In genomic region chr3:194315088-194315964, GRCh38 we compare ENCODE assay signal across 1 cellular context.
A peak's percentile ranks its signal among the peaks of the same experiment; 100 is the strongest.
TF ChIP-seq lines count a peak whose summit lies in the region.

No MANE protein-coding gene starts in this region.

TF ChIP-seq in HepG2, 621 proteins besides CTCF, POLR2A, EP300 and RAD21 (continued from another document):
- TF ChIP-seq TFE3 (CRISPR knock-in tag; IDR thresholded peaks at IDR 0.05) (0 out of 2 replicates have a peak, but pooled peaks have one; percentile 18), TFDP2 (CRISPR knock-in tag; IDR thresholded peaks at IDR 0.05) (peak; percentile 39; the same call in 1 of the 2 replicates), ZNF414 (CRISPR knock-in tag; IDR thresholded peaks at IDR 0.05) (0 out of 2 replicates have a peak, but pooled peaks have one; percentile 19), GATAD2A (CRISPR knock-in tag; IDR thresholded peaks at IDR 0.05) (0 out of 2 replicates have a peak, but pooled peaks have one; percentile 22), BHLHE40 (IDR thresholded peaks at IDR 0.05; ENCODE audit: low read length) (0 out of 2 replicates have a peak, but pooled peaks have one; percentile 22), ZNF550 (CRISPR knock-in tag; IDR thresholded peaks at IDR 0.05; ENCODE audit: borderline replicate concordance) (peak; percentile 40; the same call in 1 of the 2 replicates), NKX3-1 (CRISPR knock-in tag; IDR thresholded peaks at IDR 0.05) (no peak), ZNF468 (CRISPR knock-in tag; IDR thresholded peaks at IDR 0.05) (no peak), SOX6 (IDR thresholded peaks at IDR 0.05) (no peak), SOX6 (CRISPR knock-in tag; IDR thresholded peaks at IDR 0.05) (peak; percentile 55), TEAD3 (CRISPR knock-in tag; optimal IDR thresholded peaks at IDR 0.05; ENCODE audit: borderline replicate concordance) (peak; percentile 48), ZNF713 (CRISPR knock-in tag; IDR thresholded peaks at IDR 0.05) (peak; percentile 58; the same call in 1 of the 2 replicates), NR2F2 (IDR thresholded peaks at IDR 0.05; ENCODE audit: borderline replicate concordance, low read depth) (no peak), THYN1 (CRISPR knock-in tag; IDR thresholded peaks at IDR 0.05; ENCODE audit: borderline replicate concordance, low read depth) (no peak), HDAC1 (CRISPR knock-in tag; IDR thresholded peaks at IDR 0.05) (peak; percentile 55; the same call in 1 of the 2 replicates), ZNF782 (CRISPR knock-in tag; IDR thresholded peaks at IDR 0.05; ENCODE audit: borderline replicate concordance) (no peak), JDP2 (CRISPR knock-in tag; IDR thresholded peaks at IDR 0.05; ENCODE audit: borderline replicate concordance) (no peak), CEBPZ (IDR thresholded peaks at IDR 0.05; ENCODE audit: low read length) (no peak), NFE2 (CRISPR knock-in tag; IDR thresholded peaks at IDR 0.05) (no peak), ZNF547 (CRISPR knock-in tag; IDR thresholded peaks at IDR 0.05) (no peak), ZNF850 (CRISPR knock-in tag; conservative IDR thresholded peaks at IDR 0.05) (no peak), PITX1 (CRISPR knock-in tag; IDR thresholded peaks at IDR 0.05) (no peak), ZNF7 (CRISPR knock-in tag; IDR thresholded peaks at IDR 0.05) (no peak), EZH2 (conservative IDR thresholded peaks at IDR 0.05; ENCODE audit: low read depth, low read length) (no peak)
